ENCODE assay signal across 1 cellular context in genomic region chr10:34650156-34650555, GRCh38.
TF ChIP-seq lines count a peak whose summit lies in the region.

No MANE protein-coding gene starts in this region.

TF ChIP-seq in H1, 55 proteins besides CTCF, POLR2A, EP300 and RAD21:
- TF ChIP-seq BACH1 (IDR thresholded peaks at IDR 0.05; ENCODE audit: low read length) (no peak), BCL11A (IDR thresholded peaks at IDR 0.05; ENCODE audit: low read depth in 2 of 2, low read length in 2 of 2) (no peak), CBX5 (IDR thresholded peaks at IDR 0.05; ENCODE audit: low read depth, low read length) (no peak), POU5F1 (IDR thresholded peaks at IDR 0.05; ENCODE audit: low read depth, low read length) (no peak), HDAC2 (IDR thresholded peaks at IDR 0.05; ENCODE audit: borderline replicate concordance in 1 of 2, low read depth in 2 of 2, low read length in 2 of 2) (no peak), YY1 (IDR thresholded peaks at IDR 0.05; ENCODE audit: low read depth, low read length) (no peak), NRF1 (IDR thresholded peaks at IDR 0.05; ENCODE audit: low read depth, low read length) (no peak), RNF2 (IDR thresholded peaks at IDR 0.05; ENCODE audit: borderline replicate concordance, low read depth, low read length, missing control alignments, poor library complexity, severe bottlenecking) (no peak), HDAC6 (IDR thresholded peaks at IDR 0.05; ENCODE audit: low read depth, low read length) (no peak)
- TF ChIP-seq, protein P1, sequence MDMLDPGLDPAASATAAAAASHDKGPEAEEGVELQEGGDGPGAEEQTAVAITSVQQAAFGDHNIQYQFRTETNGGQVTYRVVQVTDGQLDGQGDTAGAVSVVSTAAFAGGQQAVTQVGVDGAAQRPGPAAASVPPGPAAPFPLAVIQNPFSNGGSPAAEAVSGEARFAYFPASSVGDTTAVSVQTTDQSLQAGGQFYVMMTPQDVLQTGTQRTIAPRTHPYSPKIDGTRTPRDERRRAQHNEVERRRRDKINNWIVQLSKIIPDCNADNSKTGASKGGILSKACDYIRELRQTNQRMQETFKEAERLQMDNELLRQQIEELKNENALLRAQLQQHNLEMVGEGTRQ (IDR thresholded peaks at IDR 0.05; ENCODE audit: low read length): no peak
- TF ChIP-seq, protein P2, sequence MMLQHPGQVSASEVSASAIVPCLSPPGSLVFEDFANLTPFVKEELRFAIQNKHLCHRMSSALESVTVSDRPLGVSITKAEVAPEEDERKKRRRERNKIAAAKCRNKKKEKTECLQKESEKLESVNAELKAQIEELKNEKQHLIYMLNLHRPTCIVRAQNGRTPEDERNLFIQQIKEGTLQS (IDR thresholded peaks at IDR 0.05; ENCODE audit: insufficient read depth, low read depth, low read length): no peak
